ENCODE assay signal across 8 cellular contexts in the genomic region with DNA sequence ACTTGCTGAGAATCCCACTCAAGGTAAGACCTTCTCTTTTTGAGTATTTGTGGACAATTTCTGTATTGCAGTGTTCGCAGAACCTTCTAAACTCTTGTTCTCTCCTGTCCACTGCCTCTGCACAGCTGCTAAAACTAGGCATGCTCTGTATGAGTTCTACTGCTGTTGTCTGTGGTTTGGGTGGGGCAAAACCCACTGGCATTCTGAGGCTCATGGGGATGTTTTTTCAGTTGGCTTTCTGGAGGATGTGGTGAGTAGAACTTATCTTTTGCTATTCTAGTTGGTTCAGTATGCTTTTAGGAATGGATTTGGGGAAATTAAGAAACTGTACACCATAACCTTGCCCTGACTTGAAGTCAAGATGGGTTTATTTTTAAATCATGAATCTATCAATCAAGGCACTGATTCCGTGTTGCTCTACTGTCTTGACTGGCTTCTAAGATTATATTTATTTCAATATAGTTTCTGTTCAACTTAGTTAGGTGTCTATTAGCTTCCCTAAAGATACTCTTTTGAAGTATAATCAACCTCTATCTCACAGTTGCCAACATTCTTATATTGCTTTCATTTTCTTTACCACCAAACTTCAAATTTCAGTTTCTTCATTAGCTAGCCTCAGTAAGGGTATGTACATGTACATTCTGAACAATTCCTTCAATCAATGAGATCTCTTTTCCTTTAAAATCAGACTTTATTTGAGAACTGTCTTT. TPM values are rescaled to one million over a fixed set of nuclear protein-coding genes. Genes with fewer than 3 reads are reported as not detected.
DNase-seq lines count a peak whose midpoint lies in the region; ATAC-seq and FAIRE-seq lines count a peak whose summit lies in the region.

No MANE protein-coding gene starts in this region.

- FAIRE-seq in GM18507 (lab: Jason Lieb, UNC) = peak; percentile 58

- intact Hi-C loops in posterior vena cava (cut with DNase I) = no loop called here

- ATAC-seq in HG02642 (IDR thresholded peaks at IDR 0.05; ENCODE audit: poor library complexity, unreplicated experiment) = peak; percentile 90

- DNase-seq in GM18507 (ENCODE audit: extremely low spot score, insufficient read length, low read depth) (no peak), NOMO-1 (lab: John Stamatoyannopoulos, UW; ENCODE audit: unreplicated experiment in 2 of 2) (peak; percentile 80 to 88), kidney glomerular epithelial cell (lab: John Stamatoyannopoulos, UW) (peak; percentile 25), NCI-H774 (lab: John Stamatoyannopoulos, UW) (no peak), posterior vena cava (ENCODE audit: low spot score) (no peak), NCI-H1436 (lab: John Stamatoyannopoulos, UW) (no peak)
- peak; percentile 38 to 49 for DNase-seq in activated T-cell treated with anti-CD3 and anti-CD28 coated beads, Interleukin-2, amount 50 U/mL, for 48 hours

RNA-seq across cellular contexts. Expression of a gene that starts 25.0 kb away (rescaled TPM):
- total RNA-seq in posterior vena cava = 10 to 100 TPM; 26.1 to 28.8 TPM

Comparison
In these comparisons a context has a peak if more than half of its experiments do, and no peak if none do; other contexts are left out.
1. DNase-seq: peak in NOMO-1 (2 of 2), activated T-cell treated with anti-CD3 and anti-CD28 coated beads, Interleukin-2, amount 50 U/mL, for 48 hours (2 of 2) and kidney glomerular epithelial cell (single experiment); none in GM18507 (single experiment), NCI-H774 (single experiment), posterior vena cava (single experiment) and NCI-H1436 (single experiment).